In the genomic region with DNA sequence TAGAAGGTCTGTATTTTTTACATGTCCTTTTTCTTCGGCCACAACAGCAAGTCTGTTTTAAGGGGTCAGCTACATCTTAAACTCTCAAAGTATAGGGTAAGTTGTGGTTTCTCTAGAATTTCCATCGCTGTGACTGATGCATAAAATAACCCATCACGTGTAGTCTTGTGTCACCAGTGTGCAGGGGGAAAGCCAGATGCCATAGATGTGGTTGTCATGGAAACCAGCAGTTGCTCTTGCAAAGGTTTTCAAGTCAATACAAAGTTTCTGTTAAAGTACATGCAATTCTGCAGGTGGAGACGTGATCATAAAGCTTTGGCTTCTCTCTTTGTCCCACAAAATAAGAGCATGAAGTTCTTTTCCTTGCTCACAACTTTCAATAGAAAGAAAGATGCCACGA, we compare ENCODE assay signal across 13 cellular contexts.
A peak's percentile ranks its signal among the peaks of the same experiment; 100 is the strongest.
DNase-seq lines count a peak whose midpoint lies in the region; ATAC-seq and TF ChIP-seq lines count a peak whose summit lies in the region.
"Had no signal": no experiment of that assay in that cellular context is flagged by ENCODE, and none has a peak within 500 bp of the region (broad histone marks: within the 10 kb centered on the region; RNA-seq: fewer than 3 reads in every experiment).

No MANE protein-coding gene starts in this region.

- H3K4me3 ChIP-seq in GM23338 = no peak overlapping the region
- no peak overlapping the region for H3K4me3 ChIP-seq in OCI-LY7 (ENCODE audit: low read depth, low read length, poor library complexity, severe bottlenecking)
- no peak overlapping the region for H3K4me3 ChIP-seq in neural cell (ENCODE audit: low read length)
- H3K4me3 ChIP-seq: BLaER1, HAP-1 had no signal

- peak; percentile 9 for DNase-seq in NCI-H2227 (lab: John Stamatoyannopoulos, UW; ENCODE audit: unreplicated experiment)
- no peak for DNase-seq in NCI-H2227 treated with DMSO at 0.1 percent for 48 hours (lab: John Stamatoyannopoulos, UW)
- DNase-seq in GM23338 (ENCODE audit: low spot score) = peak; percentile 4
- DNase-seq in OCI-LY7 (ENCODE audit: low spot score) = peak; percentile 4
- DNase-seq in NCI-H1092 (lab: John Stamatoyannopoulos, UW) = no peak
- no peak for DNase-seq in activated effector memory CD4-positive, alpha-beta T cell treated with Interleukin-2 at 50 U/mL for 16 hours
- DNase-seq: 8988T; CD8-positive, alpha-beta T cell had no signal

- CTCF ChIA-PET in OCI-LY7 (lab: Charles Lee; ENCODE audit: unreplicated experiment) = no interaction called here

- H3K4me1 Mint-ChIP-seq in GM23338 = no peaks in the 10 kb centered on the region
- H3K4me1 Mint-ChIP-seq: CD14-positive monocyte had no signal

- peaks cover 6% of the 10 kb centered on the region; the same call in 1 of the 2 replicates for H3K9me2 ChIP-seq in GM23338 (ENCODE audit: insufficient read depth)
- no peaks in the 10 kb centered on the region for H3K9me2 ChIP-seq in OCI-LY7 (ENCODE audit: insufficient read depth, low read length)
- H3K9me2 ChIP-seq in neural cell (ENCODE audit: insufficient read depth, low read length) = no peaks in the 10 kb centered on the region

- H3K27me3 ChIP-seq in GM23338 (ENCODE audit: insufficient read depth) = no peaks in the 10 kb centered on the region
- no peaks in the 10 kb centered on the region for H3K27me3 ChIP-seq in neural cell (ENCODE audit: insufficient read depth, low read depth, low read length)
- H3K27me3 ChIP-seq: BLaER1 had no signal

- intact Hi-C loops in OCI-LY7 (cut with micrococcal nuclease; ENCODE audit: unreplicated experiment) = no loop called here

- H3K9ac ChIP-seq in neural cell (ENCODE audit: low read length) = no peak overlapping the region
- H3K9ac ChIP-seq: BLaER1 had no signal

- no peak overlapping the region for H3K27ac Mint-ChIP-seq in GM23338
- H3K27ac Mint-ChIP-seq: CD14-positive monocyte; CD8-positive, alpha-beta T cell had no signal

- H3K4me1 ChIP-seq in GM23338 (ENCODE audit: insufficient read depth) (no peaks in the 10 kb centered on the region), OCI-LY7 (ENCODE audit: insufficient read depth, low read length, poor library complexity, severe bottlenecking) (no peaks in the 10 kb centered on the region)
- H3K4me1 ChIP-seq: BLaER1, HAP-1 had no signal

- ATAC-seq in GM23338 = no peak
- no peak for ATAC-seq in GM19328 (IDR thresholded peaks at IDR 0.05; ENCODE audit: unreplicated experiment)
- ATAC-seq: CD8-positive, alpha-beta T cell had no signal

- H3K27me3 Mint-ChIP-seq in GM23338 (ENCODE audit: insufficient read depth, low read depth, poor library complexity) = no peaks in the 10 kb centered on the region

- no peaks in the 10 kb centered on the region; the same call in 2 of the 3 replicates for H3K9me3 Mint-ChIP-seq in GM23338
- H3K9me3 Mint-ChIP-seq: CD8-positive, alpha-beta T cell had no signal

- no peak overlapping the region for H3K4me2 ChIP-seq in GM23338
- no peak overlapping the region for H3K4me2 ChIP-seq in OCI-LY7 (ENCODE audit: low read length)
- H3K4me2 ChIP-seq in neural cell (ENCODE audit: low read length) = no peak overlapping the region
- H3K4me2 ChIP-seq: BLaER1 had no signal

- H3K9me3 ChIP-seq in OCI-LY7 (ENCODE audit: low read length) (no peaks in the 10 kb centered on the region), neural cell (ENCODE audit: low read length) (no peaks in the 10 kb centered on the region)
- H3K9me3 ChIP-seq: BLaER1, HAP-1 had no signal

- no peak overlapping the region for H2AFZ ChIP-seq in GM23338
- no peak overlapping the region for H2AFZ ChIP-seq in OCI-LY7 (ENCODE audit: low read length)
- no peak overlapping the region for H2AFZ ChIP-seq in neural cell (ENCODE audit: low read depth, low read length)

- H3K27ac ChIP-seq in GM23338 (ENCODE audit: low read depth) (no peak overlapping the region), OCI-LY7 (ENCODE audit: low read depth, low read length, poor library complexity, severe bottlenecking) (no peak overlapping the region), neural cell (ENCODE audit: low read length) (peak overlapping the region; percentile 0)
- H3K27ac ChIP-seq: BLaER1 had no signal

- H3F3A ChIP-seq in GM23338 (replicated peaks; ENCODE audit: low read depth) (no peaks in the 10 kb centered on the region), neural cell (ENCODE audit: insufficient read depth, low read length, poor library complexity, severe bottlenecking) (no peaks in the 10 kb centered on the region)

- H3K4me3 Mint-ChIP-seq in GM23338 = no peak overlapping the region
- H3K4me3 Mint-ChIP-seq: CD14-positive monocyte; CD8-positive, alpha-beta T cell had no signal

- peak; percentile 41 for TF ChIP-seq EP300 in neural cell (conservative IDR thresholded peaks at IDR 0.05; ENCODE audit: poor library complexity, severe bottlenecking)

- H3K36me3 ChIP-seq in GM23338 (ENCODE audit: insufficient read depth) (no peaks in the 10 kb centered on the region), OCI-LY7 (ENCODE audit: insufficient read depth, low read length) (no peaks in the 10 kb centered on the region), neural cell (ENCODE audit: insufficient read depth, low read length) (no peaks in the 10 kb centered on the region)
- H3K36me3 ChIP-seq: BLaER1, HAP-1 had no signal

- POLR2A ChIA-PET in OCI-LY7 (lab: Charles Lee) = interaction anchor here (0.7 kb wide), 1 partner anchor 109 kb away, joined by 3 read pairs; no protein-coding TSS in a partner anchor

- TF ChIP-seq RAD21 in neural cell (conservative IDR thresholded peaks at IDR 0.05) = peak; percentile 15

- H3K79me2 ChIP-seq in GM23338 (replicated peaks; ENCODE audit: insufficient read depth) (no peaks in the 10 kb centered on the region), OCI-LY7 (ENCODE audit: insufficient read depth, low read depth, low read length) (no peaks in the 10 kb centered on the region), neural cell (replicated peaks; ENCODE audit: insufficient read depth, low read length) (no peaks in the 10 kb centered on the region)

- H4K20me1 ChIP-seq in GM23338 (replicated peaks; ENCODE audit: insufficient read depth) (no peaks in the 10 kb centered on the region), OCI-LY7 (ENCODE audit: insufficient read depth, low read length) (no peaks in the 10 kb centered on the region), neural cell (ENCODE audit: insufficient read depth) (no peaks in the 10 kb centered on the region)
- H4K20me1 ChIP-seq: BLaER1 had no signal

- no TSS peak for BruUV-seq in OCI-LY7 (replicated peaks; lab: Mats Ljungman, UMichigan)

- no peaks in the 10 kb centered on the region for H3K36me3 Mint-ChIP-seq in GM23338 (ENCODE audit: low read depth)
- H3K36me3 Mint-ChIP-seq: CD14-positive monocyte; CD8-positive, alpha-beta T cell had no signal

- TF ChIP-seq CTCF in GM23338 (conservative IDR thresholded peaks at IDR 0.05; ENCODE audit: low read depth in 2 of 2) (no peak), OCI-LY7 (conservative IDR thresholded peaks at IDR 0.05; ENCODE audit: low read length) (no peak), neural cell (IDR thresholded peaks at IDR 0.05; ENCODE audit: poor library complexity, severe bottlenecking) (no peak)

TF ChIP-seq in GM23338, 12 proteins besides CTCF, POLR2A, EP300 and RAD21 (continues in another document):
- TF ChIP-seq STAT1 (IDR thresholded peaks at IDR 0.05; ENCODE audit: unreplicated experiment) = no peak
- TF ChIP-seq POLR2AphosphoS5 (IDR thresholded peaks at IDR 0.05; ENCODE audit: low read depth) = no peak
- TF ChIP-seq EZH2phosphoT487 (IDR thresholded peaks at IDR 0.05; ENCODE audit: unreplicated experiment) = no peak
- TF ChIP-seq NANOG (IDR thresholded peaks at IDR 0.05; ENCODE audit: borderline replicate concordance) = no peak
- TF ChIP-seq JUNB (IDR thresholded peaks at IDR 0.05; ENCODE audit: unreplicated experiment) = no peak
- TF ChIP-seq, protein P1, sequence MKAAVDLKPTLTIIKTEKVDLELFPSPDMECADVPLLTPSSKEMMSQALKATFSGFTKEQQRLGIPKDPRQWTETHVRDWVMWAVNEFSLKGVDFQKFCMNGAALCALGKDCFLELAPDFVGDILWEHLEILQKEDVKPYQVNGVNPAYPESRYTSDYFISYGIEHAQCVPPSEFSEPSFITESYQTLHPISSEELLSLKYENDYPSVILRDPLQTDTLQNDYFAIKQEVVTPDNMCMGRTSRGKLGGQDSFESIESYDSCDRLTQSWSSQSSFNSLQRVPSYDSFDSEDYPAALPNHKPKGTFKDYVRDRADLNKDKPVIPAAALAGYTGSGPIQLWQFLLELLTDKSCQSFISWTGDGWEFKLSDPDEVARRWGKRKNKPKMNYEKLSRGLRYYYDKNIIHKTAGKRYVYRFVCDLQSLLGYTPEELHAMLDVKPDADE (IDR thresholded peaks at IDR 0.05) = no peak

TF ChIP-seq in neural cell, 6 proteins besides CTCF, POLR2A, EP300 and RAD21:
- TF ChIP-seq MXI1 (conservative IDR thresholded peaks at IDR 0.05; ENCODE audit: poor library complexity, severe bottlenecking) = no peak
- TF ChIP-seq POLR2AphosphoS5 (IDR thresholded peaks at IDR 0.05) = no peak

Comparison
In these comparisons a context has a peak if more than half of its experiments do, and no peak if none do; other contexts are left out.
1. DNase-seq: peak in NCI-H2227 (single experiment), GM23338 (single experiment) and OCI-LY7 (single experiment); none in NCI-H2227 treated with DMSO at 0.1 percent for 48 hours (single experiment), NCI-H1092 (single experiment) and activated effector memory CD4-positive, alpha-beta T cell treated with Interleukin-2 at 50 U/mL for 16 hours (single experiment).